ENCODE assay signal across 27 cellular contexts in genomic region chr5:13611604-13612003, GRCh38.
"Had no signal": no experiment of that assay in that cellular context is flagged by ENCODE, and none has a peak within 500 bp of the region (broad histone marks: within the 10 kb centered on the region; RNA-seq: fewer than 3 reads in every experiment).

No MANE protein-coding gene starts in this region.

- H3K4me3 ChIP-seq: ascending aorta had no signal

- H3K4me1 ChIP-seq: ascending aorta had no signal

- DNase-seq: activated B cell treated with CpG ODN at 0.5 μM for 24 hours; activated CD4-positive, alpha-beta memory T cell treated with anti-CD3 and anti-CD28 coated beads for 36 hours; activated CD4-positive, alpha-beta T cell treated with anti-CD3 and anti-CD28 coated beads for 4 hours; activated CD4-positive, alpha-beta T cell treated with anti-CD3 and anti-CD28 coated beads, Interleukin-2, amount 10 ng/mL, durations not matched to agents 24 days and 14 days; activated CD4-positive, alpha-beta T cell treated with anti-CD3 and anti-CD28 coated beads, Interleukin-2, amount 50 U/mL, for 1 hour; activated CD4-positive, alpha-beta T cell treated with anti-CD3 and anti-CD28 coated beads, Interleukin-2, amount 50 U/mL, for 4 hours; activated CD4-positive, CD25-positive, alpha-beta regulatory T cell treated with anti-CD3 and anti-CD28 coated beads, Interleukin-2, amount 50 U/mL, for 72 hours; activated CD8-positive, alpha-beta memory T cell treated with anti-CD3 and anti-CD28 coated beads, Interleukin-2, amount 50 U/mL, for 4 hours; activated CD8-positive, alpha-beta T cell treated with anti-CD3 and anti-CD28 coated beads for 36 hours; activated effector memory CD4-positive, alpha-beta T cell treated with Interleukin-2 at 50 U/mL for 16 hours; activated naive CD4-positive, alpha-beta T cell treated with anti-CD3 and anti-CD28 coated beads, Interleukin-2, amount 10 ng/mL, durations not matched to agents 7 days and 5 days; activated naive CD4-positive, alpha-beta T cell treated with Interleukin-2 at 50 U/mL for 16 hours; activated naive CD8-positive, alpha-beta T cell treated with anti-CD3 and anti-CD28 coated beads, Interleukin-2, amount 10 ng/mL, durations not matched to agents 7 days and 5 days; activated naive CD8-positive, alpha-beta T cell treated with anti-CD3 and anti-CD28 coated beads, Interleukin-2, amount 50 U/mL, for 24 hours; activated T-cell treated with anti-CD3 and anti-CD28 coated beads for 4 hours; activated T-cell treated with anti-CD3 and anti-CD28 coated beads, Interleukin-2, amount 50 U/mL, for 1 hour; activated T-cell treated with anti-CD3 and anti-CD28 coated beads, Interleukin-2, amount 50 U/mL, for 4 hours; amygdala; anterior cingulate cortex; central memory CD4-positive, alpha-beta T cell; SW 1271; T-helper 1 cell; T-helper 2 cell; T-helper 9 cell had no signal

- ATAC-seq: activated CD8-positive, alpha-beta T cell treated with anti-CD3 and anti-CD28 coated beads for 36 hours; activated naive CD8-positive, alpha-beta T cell treated with anti-CD3 and anti-CD28 coated beads, Interleukin-2, amount 50 U/mL, for 24 hours; activated T-cell treated with anti-CD3 and anti-CD28 coated beads, Interleukin-2, amount 50 U/mL, for 4 hours had no signal

- FAIRE-seq: TTC549 had no signal

- H3K27me3 ChIP-seq: ascending aorta had no signal

- H3K36me3 ChIP-seq: ascending aorta had no signal

- H3K27ac ChIP-seq: ascending aorta, VCaP had no signal

- H3K9me3 ChIP-seq: ascending aorta had no signal
